1 cellular context compared by ENCODE assay signal in genomic region chr4:182897601-182898478, GRCh38.
A peak's percentile ranks its signal among the peaks of the same experiment; 100 is the strongest.
TF ChIP-seq lines count a peak whose summit lies in the region.

No MANE protein-coding gene starts in this region.

TF ChIP-seq in HepG2, 621 proteins besides CTCF, POLR2A, EP300 and RAD21 (continued from another document and continues in another):
- TF ChIP-seq SNAPC4 (CRISPR knock-in tag; IDR thresholded peaks at IDR 0.05) (no peak), ZNF383 (CRISPR knock-in tag; IDR thresholded peaks at IDR 0.05; ENCODE audit: borderline replicate concordance) (peak; percentile 61; the same call in 1 of the 2 replicates), GTF3A (CRISPR knock-in tag; conservative IDR thresholded peaks at IDR 0.05) (0 out of 2 replicates have a peak, but pooled peaks have one; percentile 9), ZNF20 (CRISPR knock-in tag; IDR thresholded peaks at IDR 0.05) (0 out of 2 replicates have a peak, but pooled peaks have one; percentile 52), ATM (IDR thresholded peaks at IDR 0.05; ENCODE audit: borderline replicate concordance) (no peak), E2F2 (CRISPR knock-in tag; IDR thresholded peaks at IDR 0.05; ENCODE audit: borderline replicate concordance) (no peak), ZNF784 (CRISPR knock-in tag; IDR thresholded peaks at IDR 0.05; ENCODE audit: borderline replicate concordance) (peak; percentile 83), ZBED4 (CRISPR knock-in tag; IDR thresholded peaks at IDR 0.05; ENCODE audit: borderline replicate concordance) (no peak; the same call in 1 of the 2 replicates), HIVEP1 (CRISPR knock-in tag; IDR thresholded peaks at IDR 0.05) (peak; percentile 91), MZF1 (CRISPR knock-in tag; IDR thresholded peaks at IDR 0.05; ENCODE audit: borderline replicate concordance) (peak; percentile 20; the same call in 1 of the 2 replicates), ZFAT (CRISPR knock-in tag; conservative IDR thresholded peaks at IDR 0.05) (no peak), MED1 (CRISPR knock-in tag; IDR thresholded peaks at IDR 0.05) (peak; percentile 96), TAF1 (CRISPR knock-in tag; IDR thresholded peaks at IDR 0.05) (peak; percentile 44; the same call in 1 of the 2 replicates), ZNF83 (CRISPR knock-in tag; IDR thresholded peaks at IDR 0.05; ENCODE audit: borderline replicate concordance) (peak; percentile 69; the same call in 1 of the 2 replicates), SYNCRIP (IDR thresholded peaks at IDR 0.05; ENCODE audit: insufficient read depth, low read depth, low read length) (no peak), STAT5B (CRISPR knock-in tag; IDR thresholded peaks at IDR 0.05) (no peak), KLF11 (CRISPR knock-in tag; IDR thresholded peaks at IDR 0.05) (peak; percentile 87), SETDB1 (CRISPR knock-in tag; IDR thresholded peaks at IDR 0.05; ENCODE audit: borderline replicate concordance) (no peak), CAMTA2 (CRISPR knock-in tag; IDR thresholded peaks at IDR 0.05; ENCODE audit: borderline replicate concordance) (no peak), ZNF251 (CRISPR knock-in tag; IDR thresholded peaks at IDR 0.05) (0 out of 2 replicates have a peak, but pooled peaks have one; percentile 53)
- TF ChIP-seq, protein P1, sequence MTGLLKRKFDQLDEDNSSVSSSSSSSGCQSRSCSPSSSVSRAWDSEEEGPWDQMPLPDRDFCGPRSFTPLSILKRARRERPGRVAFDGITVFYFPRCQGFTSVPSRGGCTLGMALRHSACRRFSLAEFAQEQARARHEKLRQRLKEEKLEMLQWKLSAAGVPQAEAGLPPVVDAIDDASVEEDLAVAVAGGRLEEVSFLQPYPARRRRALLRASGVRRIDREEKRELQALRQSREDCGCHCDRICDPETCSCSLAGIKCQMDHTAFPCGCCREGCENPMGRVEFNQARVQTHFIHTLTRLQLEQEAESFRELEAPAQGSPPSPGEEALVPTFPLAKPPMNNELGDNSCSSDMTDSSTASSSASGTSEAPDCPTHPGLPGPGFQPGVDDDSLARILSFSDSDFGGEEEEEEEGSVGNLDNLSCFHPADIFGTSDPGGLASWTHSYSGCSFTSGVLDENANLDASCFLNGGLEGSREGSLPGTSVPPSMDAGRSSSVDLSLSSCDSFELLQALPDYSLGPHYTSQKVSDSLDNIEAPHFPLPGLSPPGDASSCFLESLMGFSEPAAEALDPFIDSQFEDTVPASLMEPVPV (CRISPR knock-in tag; IDR thresholded peaks at IDR 0.05) = peak; percentile 86; the same call in 1 of the 2 replicates
- TF ChIP-seq, protein P2, sequence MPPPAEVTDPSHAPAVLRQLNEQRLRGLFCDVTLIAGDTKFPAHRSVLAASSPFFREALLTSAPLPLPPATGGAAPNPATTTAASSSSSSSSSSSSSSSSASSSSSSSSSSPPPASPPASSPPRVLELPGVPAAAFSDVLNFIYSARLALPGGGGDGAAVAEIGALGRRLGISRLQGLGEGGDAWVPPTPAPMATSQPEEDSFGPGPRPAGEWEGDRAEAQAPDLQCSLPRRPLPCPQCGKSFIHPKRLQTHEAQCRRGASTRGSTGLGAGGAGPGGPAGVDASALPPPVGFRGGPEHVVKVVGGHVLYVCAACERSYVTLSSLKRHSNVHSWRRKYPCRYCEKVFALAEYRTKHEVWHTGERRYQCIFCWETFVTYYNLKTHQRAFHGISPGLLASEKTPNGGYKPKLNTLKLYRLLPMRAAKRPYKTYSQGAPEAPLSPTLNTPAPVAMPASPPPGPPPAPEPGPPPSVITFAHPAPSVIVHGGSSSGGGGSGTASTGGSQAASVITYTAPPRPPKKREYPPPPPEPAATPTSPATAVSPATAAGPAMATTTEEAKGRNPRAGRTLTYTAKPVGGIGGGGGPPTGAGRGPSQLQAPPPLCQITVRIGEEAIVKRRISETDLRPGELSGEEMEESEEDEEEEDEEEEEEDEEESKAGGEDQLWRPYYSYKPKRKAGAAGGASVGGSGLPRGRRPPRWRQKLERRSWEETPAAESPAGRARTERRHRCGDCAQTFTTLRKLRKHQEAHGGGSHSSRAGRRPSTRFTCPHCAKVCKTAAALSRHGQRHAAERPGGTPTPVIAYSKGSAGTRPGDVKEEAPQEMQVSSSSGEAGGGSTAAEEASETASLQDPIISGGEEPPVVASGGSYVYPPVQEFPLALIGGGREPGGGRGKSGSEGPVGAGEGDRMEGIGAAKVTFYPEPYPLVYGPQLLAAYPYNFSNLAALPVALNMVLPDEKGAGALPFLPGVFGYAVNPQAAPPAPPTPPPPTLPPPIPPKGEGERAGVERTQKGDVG (CRISPR knock-in tag; IDR thresholded peaks at IDR 0.05; ENCODE audit: borderline replicate concordance) = peak; percentile 84; the same call in 1 of the 2 replicates
- TF ChIP-seq, protein P3, sequence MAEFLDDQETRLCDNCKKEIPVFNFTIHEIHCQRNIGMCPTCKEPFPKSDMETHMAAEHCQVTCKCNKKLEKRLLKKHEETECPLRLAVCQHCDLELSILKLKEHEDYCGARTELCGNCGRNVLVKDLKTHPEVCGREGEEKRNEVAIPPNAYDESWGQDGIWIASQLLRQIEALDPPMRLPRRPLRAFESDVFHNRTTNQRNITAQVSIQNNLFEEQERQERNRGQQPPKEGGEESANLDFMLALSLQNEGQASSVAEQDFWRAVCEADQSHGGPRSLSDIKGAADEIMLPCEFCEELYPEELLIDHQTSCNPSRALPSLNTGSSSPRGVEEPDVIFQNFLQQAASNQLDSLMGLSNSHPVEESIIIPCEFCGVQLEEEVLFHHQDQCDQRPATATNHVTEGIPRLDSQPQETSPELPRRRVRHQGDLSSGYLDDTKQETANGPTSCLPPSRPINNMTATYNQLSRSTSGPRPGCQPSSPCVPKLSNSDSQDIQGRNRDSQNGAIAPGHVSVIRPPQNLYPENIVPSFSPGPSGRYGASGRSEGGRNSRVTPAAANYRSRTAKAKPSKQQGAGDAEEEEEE (CRISPR knock-in tag; IDR thresholded peaks at IDR 0.05; ENCODE audit: borderline replicate concordance) = no peak
- TF ChIP-seq, protein P4, sequence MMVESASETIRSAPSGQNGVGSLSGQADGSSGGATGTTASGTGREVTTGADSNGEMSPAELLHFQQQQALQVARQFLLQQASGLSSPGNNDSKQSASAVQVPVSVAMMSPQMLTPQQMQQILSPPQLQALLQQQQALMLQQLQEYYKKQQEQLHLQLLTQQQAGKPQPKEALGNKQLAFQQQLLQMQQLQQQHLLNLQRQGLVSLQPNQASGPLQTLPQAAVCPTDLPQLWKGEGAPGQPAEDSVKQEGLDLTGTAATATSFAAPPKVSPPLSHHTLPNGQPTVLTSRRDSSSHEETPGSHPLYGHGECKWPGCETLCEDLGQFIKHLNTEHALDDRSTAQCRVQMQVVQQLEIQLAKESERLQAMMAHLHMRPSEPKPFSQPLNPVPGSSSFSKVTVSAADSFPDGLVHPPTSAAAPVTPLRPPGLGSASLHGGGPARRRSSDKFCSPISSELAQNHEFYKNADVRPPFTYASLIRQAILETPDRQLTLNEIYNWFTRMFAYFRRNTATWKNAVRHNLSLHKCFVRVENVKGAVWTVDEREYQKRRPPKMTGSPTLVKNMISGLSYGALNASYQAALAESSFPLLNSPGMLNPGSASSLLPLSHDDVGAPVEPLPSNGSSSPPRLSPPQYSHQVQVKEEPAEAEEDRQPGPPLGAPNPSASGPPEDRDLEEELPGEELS (CRISPR knock-in tag; IDR thresholded peaks at IDR 0.05) = peak; percentile 84
- TF ChIP-seq, protein P5, sequence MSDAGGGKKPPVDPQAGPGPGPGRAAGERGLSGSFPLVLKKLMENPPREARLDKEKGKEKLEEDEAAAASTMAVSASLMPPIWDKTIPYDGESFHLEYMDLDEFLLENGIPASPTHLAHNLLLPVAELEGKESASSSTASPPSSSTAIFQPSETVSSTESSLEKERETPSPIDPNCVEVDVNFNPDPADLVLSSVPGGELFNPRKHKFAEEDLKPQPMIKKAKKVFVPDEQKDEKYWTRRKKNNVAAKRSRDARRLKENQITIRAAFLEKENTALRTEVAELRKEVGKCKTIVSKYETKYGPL (CRISPR knock-in tag; IDR thresholded peaks at IDR 0.05) = no peak
- TF ChIP-seq, protein P6, sequence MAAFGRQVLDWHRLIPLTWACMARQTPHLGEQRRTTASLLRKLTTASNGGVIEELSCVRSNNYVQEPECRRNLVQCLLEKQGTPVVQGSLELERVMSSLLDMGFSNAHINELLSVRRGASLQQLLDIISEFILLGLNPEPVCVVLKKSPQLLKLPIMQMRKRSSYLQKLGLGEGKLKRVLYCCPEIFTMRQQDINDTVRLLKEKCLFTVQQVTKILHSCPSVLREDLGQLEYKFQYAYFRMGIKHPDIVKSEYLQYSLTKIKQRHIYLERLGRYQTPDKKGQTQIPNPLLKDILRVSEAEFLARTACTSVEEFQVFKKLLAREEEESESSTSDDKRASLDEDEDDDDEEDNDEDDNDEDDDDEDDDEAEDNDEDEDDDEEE (CRISPR knock-in tag; IDR thresholded peaks at IDR 0.05) = peak; percentile 96
